1 cellular context compared by ENCODE assay signal in the genomic region with DNA sequence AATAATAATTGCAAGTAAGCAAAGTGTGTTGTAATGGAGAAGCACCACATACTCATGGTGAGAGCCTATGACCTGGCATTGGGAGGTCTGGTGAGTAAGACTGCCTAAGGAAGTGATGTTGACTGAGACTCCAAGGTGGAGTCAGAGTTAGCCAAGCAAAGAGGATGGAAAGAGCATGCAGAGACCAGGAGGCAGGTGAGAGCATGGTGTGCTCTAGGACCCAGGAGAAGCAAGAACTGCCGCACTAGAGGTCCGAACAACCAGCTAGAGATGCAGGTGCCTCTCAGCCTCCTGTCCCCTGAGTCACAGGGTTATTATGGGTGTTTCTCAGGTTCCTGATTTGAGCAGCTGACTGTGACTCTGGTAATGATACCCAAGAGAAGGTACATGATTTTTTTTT.
TF ChIP-seq lines count a peak whose summit lies in the region.

No MANE protein-coding gene starts in this region.

TF ChIP-seq in A549, 52 proteins besides CTCF, POLR2A, EP300 and RAD21 (continued from another document):
- TF ChIP-seq, protein P1, sequence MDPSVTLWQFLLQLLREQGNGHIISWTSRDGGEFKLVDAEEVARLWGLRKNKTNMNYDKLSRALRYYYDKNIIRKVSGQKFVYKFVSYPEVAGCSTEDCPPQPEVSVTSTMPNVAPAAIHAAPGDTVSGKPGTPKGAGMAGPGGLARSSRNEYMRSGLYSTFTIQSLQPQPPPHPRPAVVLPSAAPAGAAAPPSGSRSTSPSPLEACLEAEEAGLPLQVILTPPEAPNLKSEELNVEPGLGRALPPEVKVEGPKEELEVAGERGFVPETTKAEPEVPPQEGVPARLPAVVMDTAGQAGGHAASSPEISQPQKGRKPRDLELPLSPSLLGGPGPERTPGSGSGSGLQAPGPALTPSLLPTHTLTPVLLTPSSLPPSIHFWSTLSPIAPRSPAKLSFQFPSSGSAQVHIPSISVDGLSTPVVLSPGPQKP (IDR thresholded peaks at IDR 0.05; ENCODE audit: low read depth, low read length): no peak
- no peak for TF ChIP-seq MYC (IDR thresholded peaks at IDR 0.05; ENCODE audit: borderline replicate concordance, low read length)
- no peak for TF ChIP-seq RFX5 (IDR thresholded peaks at IDR 0.05)
